In genomic region chr11:66123902-66124301, GRCh38 we compare ENCODE assay signal across 15 cellular contexts. TPM values are rescaled to one million over a fixed set of nuclear protein-coding genes. Genes with fewer than 3 reads are reported as not detected.
DNase-seq lines count a peak whose midpoint lies in the region; FAIRE-seq and TF ChIP-seq lines count a peak whose summit lies in the region.
"Had no signal": no experiment of that assay in that cellular context is flagged by ENCODE, and none has a peak within 500 bp of the region (broad histone marks: within the 10 kb centered on the region; RNA-seq: fewer than 3 reads in every experiment).

No MANE protein-coding gene starts in this region.

- H3K36me3 Mint-ChIP-seq in activated naive CD4-positive, alpha-beta T cell treated with anti-CD3 and anti-CD28 coated beads, Interleukin-2, amount 10 ng/mL, durations not matched to agents 7 days and 5 days = peaks cover 18% of the 10 kb centered on the region
- peaks cover 8% of the 10 kb centered on the region for H3K36me3 Mint-ChIP-seq in activated T-helper 1 cell treated with anti-CD3 and anti-CD28 coated beads, Interleukin-12 subunit alpha, Interleukin-12 subunit beta, Interleukin-2, Interleukin-4 antibody, amounts not matched to agents 30 ng/mL and 10 ng/mL and 1 ng/mL, durations not matched to agents 14 hours and 24 hours and 36 hours (ENCODE audit: low read depth)

- H3K27ac ChIP-seq in Karpas-422 (ENCODE audit: low read length) = peak overlapping the region; percentile 95
- H3K27ac ChIP-seq: SK-N-MC had no signal

- H3K4me1 Mint-ChIP-seq in activated naive CD4-positive, alpha-beta T cell treated with anti-CD3 and anti-CD28 coated beads, Interleukin-2, amount 10 ng/mL, durations not matched to agents 7 days and 5 days = peaks cover 72% of the 10 kb centered on the region
- peaks cover 62% of the 10 kb centered on the region for H3K4me1 Mint-ChIP-seq in activated T-helper 1 cell treated with anti-CD3 and anti-CD28 coated beads, Interleukin-12 subunit alpha, Interleukin-12 subunit beta, Interleukin-2, Interleukin-4 antibody, amounts not matched to agents 30 ng/mL and 10 ng/mL and 1 ng/mL, durations not matched to agents 14 hours and 24 hours and 36 hours (ENCODE audit: low read depth)

- no peaks in the 10 kb centered on the region for H3K9me3 ChIP-seq in Karpas-422 (ENCODE audit: low read length)
- H3K9me3 ChIP-seq: BE2C had no signal

- H3K4me3 ChIP-seq in Karpas-422 (ENCODE audit: low read length) = no peak overlapping the region
- no peak overlapping the region for H3K4me3 ChIP-seq in bronchial epithelial cell (ENCODE audit: low read depth, low read length)
- H3K4me3 ChIP-seq: SK-N-MC had no signal

- H3K27ac Mint-ChIP-seq in activated naive CD4-positive, alpha-beta T cell treated with anti-CD3 and anti-CD28 coated beads, Interleukin-2, amount 10 ng/mL, durations not matched to agents 7 days and 5 days = peak overlapping the region; percentile 26
- H3K27ac Mint-ChIP-seq in activated T-helper 1 cell treated with anti-CD3 and anti-CD28 coated beads, Interleukin-12 subunit alpha, Interleukin-12 subunit beta, Interleukin-2, Interleukin-4 antibody, amounts not matched to agents 30 ng/mL and 10 ng/mL and 1 ng/mL, durations not matched to agents 14 hours and 24 hours and 36 hours = no peak overlapping the region

- CTCF ChIA-PET in activated naive CD4-positive, alpha-beta T cell treated with anti-CD3 and anti-CD28 coated beads, Interleukin-2, amount 10 ng/mL, durations not matched to agents 7 days and 5 days (lab: Charles Lee) = no interaction called here

- peaks cover 91% of the 10 kb centered on the region for H3K79me2 ChIP-seq in Karpas-422 (ENCODE audit: low read length)

- H2AFZ ChIP-seq in Karpas-422 (ENCODE audit: low read length) = no peak overlapping the region

- no peak overlapping the region for H3K9ac ChIP-seq in Karpas-422 (ENCODE audit: low read length)

- no peaks in the 10 kb centered on the region for H3K27me3 ChIP-seq in Karpas-422 (ENCODE audit: low read length)
- no peaks in the 10 kb centered on the region for H3K27me3 ChIP-seq in bronchial epithelial cell (ENCODE audit: control insufficient read depth, insufficient read depth, low read length)
- H3K27me3 ChIP-seq: BE2C had no signal

- H4K20me1 ChIP-seq in Karpas-422 (ENCODE audit: insufficient read depth, low read depth, low read length) = no peaks in the 10 kb centered on the region

- H3K36me3 ChIP-seq in Karpas-422 (ENCODE audit: insufficient read depth, low read length) = no peaks in the 10 kb centered on the region
- no peaks in the 10 kb centered on the region for H3K36me3 ChIP-seq in bronchial epithelial cell (ENCODE audit: control insufficient read depth, insufficient read depth, low read length)
- H3K36me3 ChIP-seq: BE2C had no signal

- H3K4me3 Mint-ChIP-seq in activated naive CD4-positive, alpha-beta T cell treated with anti-CD3 and anti-CD28 coated beads, Interleukin-2, amount 10 ng/mL, durations not matched to agents 7 days and 5 days = no peak overlapping the region
- no peak overlapping the region for H3K4me3 Mint-ChIP-seq in activated T-helper 1 cell treated with anti-CD3 and anti-CD28 coated beads, Interleukin-12 subunit alpha, Interleukin-12 subunit beta, Interleukin-2, Interleukin-4 antibody, amounts not matched to agents 30 ng/mL and 10 ng/mL and 1 ng/mL, durations not matched to agents 14 hours and 24 hours and 36 hours
- H3K4me3 Mint-ChIP-seq: neural crest cell had no signal

- FAIRE-seq in bronchial epithelial cell (lab: Jason Lieb, UNC) = no peak
- FAIRE-seq: TTC549 had no signal

- no peaks in the 10 kb centered on the region for H3K27me3 Mint-ChIP-seq in activated naive CD4-positive, alpha-beta T cell treated with anti-CD3 and anti-CD28 coated beads, Interleukin-2, amount 10 ng/mL, durations not matched to agents 7 days and 5 days
- H3K27me3 Mint-ChIP-seq in activated T-helper 1 cell treated with anti-CD3 and anti-CD28 coated beads, Interleukin-12 subunit alpha, Interleukin-12 subunit beta, Interleukin-2, Interleukin-4 antibody, amounts not matched to agents 30 ng/mL and 10 ng/mL and 1 ng/mL, durations not matched to agents 14 hours and 24 hours and 36 hours (ENCODE audit: insufficient read depth) = no peaks in the 10 kb centered on the region

- no peak overlapping the region for H3K4me2 ChIP-seq in Karpas-422 (ENCODE audit: low read depth, low read length, poor library complexity, severe bottlenecking)

- H3K4me1 ChIP-seq in Karpas-422 (ENCODE audit: low read length) = peaks cover 90% of the 10 kb centered on the region

- no peak for TF ChIP-seq CTCF in bronchial epithelial cell (IDR thresholded peaks at IDR 0.05; ENCODE audit: insufficient read depth, low read length, severe bottlenecking)

- intact Hi-C loops in activated T-helper 1 cell treated with anti-CD3 and anti-CD28 coated beads, Interleukin-12 subunit alpha, Interleukin-12 subunit beta, Interleukin-2, Interleukin-4 antibody, amounts not matched to agents 30 ng/mL and 10 ng/mL and 1 ng/mL, durations not matched to agents 14 hours and 24 hours and 36 hours (cut with micrococcal nuclease) = no loop called here

- no peaks in the 10 kb centered on the region for H3K9me3 Mint-ChIP-seq in activated naive CD4-positive, alpha-beta T cell treated with anti-CD3 and anti-CD28 coated beads, Interleukin-2, amount 10 ng/mL, durations not matched to agents 7 days and 5 days
- no peaks in the 10 kb centered on the region for H3K9me3 Mint-ChIP-seq in activated T-helper 1 cell treated with anti-CD3 and anti-CD28 coated beads, Interleukin-12 subunit alpha, Interleukin-12 subunit beta, Interleukin-2, Interleukin-4 antibody, amounts not matched to agents 30 ng/mL and 10 ng/mL and 1 ng/mL, durations not matched to agents 14 hours and 24 hours and 36 hours
- H3K9me3 Mint-ChIP-seq: neural crest cell had no signal

- H3K9me2 ChIP-seq in Karpas-422 (replicated peaks; ENCODE audit: insufficient read depth, low read length) = no peaks in the 10 kb centered on the region

- DNase-seq in activated naive CD4-positive, alpha-beta T cell treated with anti-CD3 and anti-CD28 coated beads, Interleukin-2, amount 10 ng/mL, durations not matched to agents 7 days and 5 days = no peak
- DNase-seq in activated naive CD4-positive, alpha-beta T cell treated with Interleukin-2 at 50 U/mL for 16 hours = no peak
- DNase-seq in Karpas-422 (no peak), bronchial epithelial cell (ENCODE audit: low read depth) (peak; percentile 29), renal cortical epithelial cell (ENCODE audit: low read depth) (peak; percentile 89), hippocampal formation (lab: John Stamatoyannopoulos, UW) (no peak), AML-193 (lab: John Stamatoyannopoulos, UW) (no peak)
- no peak for DNase-seq in activated T-helper 1 cell treated with anti-CD3 and anti-CD28 coated beads, Interleukin-12 subunit alpha, Interleukin-12 subunit beta, Interleukin-2, Interleukin-4 antibody, amounts not matched to agents 30 ng/mL and 10 ng/mL and 1 ng/mL, durations not matched to agents 14 hours and 24 hours and 36 hours (ENCODE audit: low spot score)
- DNase-seq: BE2C; foreskin melanocyte; H7; stimulated activated CD4-positive, alpha-beta T cell treated with anti-CD3 and anti-CD28 coated beads, Interleukin-4, amount 100 ng/mL, for 24 hours had no signal

RNA-seq across cellular contexts. Expression of gene PACS1, which starts 53.8 kb away (rescaled TPM):
- 60.5 and 81.1 TPM in 2 replicates for total RNA-seq in Karpas-422 (2014; rRNA removed; shearing (Covaris generic); ENCODE audit: low replicate concordance)
- total RNA-seq in bronchial epithelial cell (6.8 and 7.0 TPM in 2 replicates), renal cortical epithelial cell (19.4 and 61.2 TPM in 2 replicates)
- 80.4 and 89.5 TPM in 2 replicates for total RNA-seq in activated T-helper 1 cell treated with anti-CD3 and anti-CD28 coated beads, Interleukin-12 subunit alpha, Interleukin-12 subunit beta, Interleukin-2, Interleukin-4 antibody, amounts not matched to agents 30 ng/mL and 10 ng/mL and 1 ng/mL, durations not matched to agents 14 hours and 24 hours and 36 hours

Comparison
In these comparisons a context has a peak if more than half of its experiments do, and no peak if none do; other contexts are left out.
1. DNase-seq: peak in bronchial epithelial cell (single experiment) and renal cortical epithelial cell (single experiment); none in activated naive CD4-positive, alpha-beta T cell treated with anti-CD3 and anti-CD28 coated beads, Interleukin-2, amount 10 ng/mL, durations not matched to agents 7 days and 5 days (single experiment), activated naive CD4-positive, alpha-beta T cell treated with Interleukin-2 at 50 U/mL for 16 hours (single experiment), Karpas-422 (single experiment), hippocampal formation (0 of 2), AML-193 (0 of 2) and activated T-helper 1 cell treated with anti-CD3 and anti-CD28 coated beads, Interleukin-12 subunit alpha, Interleukin-12 subunit beta, Interleukin-2, Interleukin-4 antibody, amounts not matched to agents 30 ng/mL and 10 ng/mL and 1 ng/mL, durations not matched to agents 14 hours and 24 hours and 36 hours (single experiment).